In genomic region chr7:116218051-116218645, GRCh38 we compare ENCODE assay signal across 9 cellular contexts. TPM values are rescaled to one million over a fixed set of nuclear protein-coding genes. Genes with fewer than 3 reads are reported as not detected.
DNase-seq lines count a peak whose midpoint lies in the region; ATAC-seq and TF ChIP-seq lines count a peak whose summit lies in the region.
"Had no signal": no experiment of that assay in that cellular context is flagged by ENCODE, and none has a peak within 500 bp of the region (broad histone marks: within the 10 kb centered on the region; RNA-seq: fewer than 3 reads in every experiment).

No MANE protein-coding gene starts in this region.

- peaks cover 26% of the 10 kb centered on the region for H3K4me1 ChIP-seq in mucosa of descending colon (ENCODE audit: low read depth)
- H3K4me1 ChIP-seq: psoas muscle had no signal

- TF ChIP-seq CTCF in AG09309 (IDR thresholded peaks at IDR 0.05; ENCODE audit: control insufficient read depth, insufficient read depth, low read depth, low read length, missing control alignments) (no peak), LNCaP clone FGC (IDR thresholded peaks at IDR 0.05; ENCODE audit: control insufficient read depth, extremely low read depth, insufficient read depth) (no peak), mucosa of descending colon (IDR thresholded peaks at IDR 0.05) (no peak)

- in situ Hi-C loops in KBM-7 (cut with MboI; ENCODE audit: low pct_unique_long_range_greater_than_20kb, low sequenced_read_pairs) = no loop called here

- ATAC-seq in mucosa of descending colon = peak; percentile 79
- ATAC-seq in GM18870 (IDR thresholded peaks at IDR 0.05; ENCODE audit: unreplicated experiment) = no peak
- ATAC-seq: psoas muscle had no signal

- H3K4me3 ChIP-seq in AG09309 (ENCODE audit: control insufficient read depth, low read depth, low read length) (no peak overlapping the region), LNCaP clone FGC (ENCODE audit: low read depth, low read length) (no peak overlapping the region), mucosa of descending colon (no peak overlapping the region)
- H3K4me3 ChIP-seq: psoas muscle had no signal

- H3K9me3 ChIP-seq in mucosa of descending colon = no peaks in the 10 kb centered on the region
- H3K9me3 ChIP-seq: psoas muscle had no signal

- DNase-seq in AG09309 (ENCODE audit: low read depth) = peak; percentile 86
- peak; percentile 88 for DNase-seq in LNCaP clone FGC (ENCODE audit: low read depth)
- peak; percentile 91 for DNase-seq in astrocyte of the hippocampus (ENCODE audit: low read depth, low spot score)
- no peak for DNase-seq in mucosa of descending colon
- DNase-seq in posterior cingulate gyrus = no peak
- DNase-seq in KBM-7 = no peak
- DNase-seq in foreskin melanocyte = no peak
- DNase-seq: psoas muscle had no signal

- no peaks in the 10 kb centered on the region for H3K36me3 ChIP-seq in mucosa of descending colon (ENCODE audit: low read depth)

- intact Hi-C loops in mucosa of descending colon (cut with DNase I, micrococcal nuclease) = no loop called here
- intact Hi-C loops in posterior cingulate gyrus (cut with DNase I) = no loop called here

RNA-seq across cellular contexts. Expression of gene TES, which starts 7.8 kb away (rescaled TPM):
- 100 to 1,000 TPM; 101 to 224 (median 106) TPM for total RNA-seq in mucosa of descending colon

Comparison
In these comparisons a context has a peak if more than half of its experiments do, and no peak if none do; other contexts are left out.
1. DNase-seq: peak in AG09309 (single experiment), LNCaP clone FGC (single experiment) and astrocyte of the hippocampus (single experiment); none in mucosa of descending colon (0 of 3), posterior cingulate gyrus (0 of 10), KBM-7 (single experiment) and foreskin melanocyte (single experiment).